In the genomic region with DNA sequence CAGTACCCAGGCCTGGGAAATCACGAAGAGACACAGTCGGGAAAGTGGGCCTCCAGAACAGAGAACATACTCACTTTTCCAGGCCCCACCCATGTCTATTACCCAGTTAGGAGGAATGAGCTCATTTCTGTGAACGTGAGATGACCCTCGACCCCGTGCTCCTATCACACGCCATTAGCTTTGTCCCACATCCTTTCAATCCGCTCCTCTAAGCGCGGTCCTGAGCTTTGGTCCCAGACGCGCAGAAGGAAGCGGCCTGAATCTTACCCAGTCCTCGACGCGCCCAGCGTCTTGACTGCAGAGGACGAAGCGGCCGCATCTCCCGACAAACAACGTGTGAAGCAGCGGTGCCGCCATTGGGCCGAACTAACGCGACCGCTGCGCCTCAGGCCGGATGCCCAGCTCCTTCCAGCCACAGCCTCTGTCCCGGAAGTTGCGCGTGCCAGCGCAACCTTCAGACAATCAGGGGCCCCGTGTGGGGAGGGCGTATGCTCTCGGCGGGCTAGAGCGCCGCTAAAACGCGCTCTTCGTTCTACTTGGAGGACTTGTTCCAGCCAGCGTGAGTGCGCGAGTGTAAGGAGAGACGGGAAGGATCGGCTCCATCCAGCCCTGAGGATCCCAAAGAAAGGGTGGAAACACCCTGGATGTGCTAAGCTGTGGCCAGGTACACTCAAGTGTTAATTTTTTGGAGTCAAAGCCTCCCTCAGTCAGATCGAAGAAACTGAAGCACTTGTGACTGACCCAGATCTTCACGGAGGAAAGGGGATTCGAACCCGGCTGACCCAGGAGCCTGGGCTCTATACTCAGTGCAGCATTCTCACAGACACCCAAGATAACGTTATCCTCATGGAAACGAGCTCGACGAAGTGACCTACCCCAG, we compare ENCODE assay signal across 1 cellular context.
A peak's percentile ranks its signal among the peaks of the same experiment; 100 is the strongest.
TF ChIP-seq lines count a peak whose summit lies in the region.

No MANE protein-coding gene starts in this region.

TF ChIP-seq in H1, 55 proteins besides CTCF, POLR2A, EP300 and RAD21:
- TF ChIP-seq TBP (IDR thresholded peaks at IDR 0.05; ENCODE audit: low read depth, low read length): peak; percentile 91
- TF ChIP-seq, protein P1, sequence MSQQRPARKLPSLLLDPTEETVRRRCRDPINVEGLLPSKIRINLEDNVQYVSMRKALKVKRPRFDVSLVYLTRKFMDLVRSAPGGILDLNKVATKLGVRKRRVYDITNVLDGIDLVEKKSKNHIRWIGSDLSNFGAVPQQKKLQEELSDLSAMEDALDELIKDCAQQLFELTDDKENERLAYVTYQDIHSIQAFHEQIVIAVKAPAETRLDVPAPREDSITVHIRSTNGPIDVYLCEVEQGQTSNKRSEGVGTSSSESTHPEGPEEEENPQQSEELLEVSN (IDR thresholded peaks at IDR 0.05): peak; percentile 69; the same call in 1 of the 2 replicates
- TF ChIP-seq PHF8 (conservative IDR thresholded peaks at IDR 0.05; ENCODE audit: low read depth, low read length): peak; percentile 85; the same call in 1 of the 2 replicates
- TF ChIP-seq YY1 (IDR thresholded peaks at IDR 0.05; ENCODE audit: low read depth, low read length): peak; percentile 87
- TF ChIP-seq SP2 (IDR thresholded peaks at IDR 0.05; ENCODE audit: low read length): peak; percentile 58
- peak; percentile 38 for TF ChIP-seq TAF7 (optimal IDR thresholded peaks at IDR 0.05; ENCODE audit: borderline replicate concordance, low read depth, low read length)
- TF ChIP-seq ASH2L (IDR thresholded peaks at IDR 0.05; ENCODE audit: low read length): peak; percentile 54
- 0 out of 4 replicates have a peak, but pooled peaks of 1 of the 2 experiments have one; percentile 70 for TF ChIP-seq SIN3A (conservative IDR thresholded peaks at IDR 0.05 in 1 of 2, IDR thresholded peaks at IDR 0.05 in 1 of 2; ENCODE audit: low read depth in 1 of 2, low read length in 2 of 2)
- TF ChIP-seq JUND (IDR thresholded peaks at IDR 0.05; ENCODE audit: low read length): peak; percentile 16; the same call in 1 of the 2 replicates
- 0 out of 2 replicates have a peak, but pooled peaks have one; percentile 36 for TF ChIP-seq RBBP5 (IDR thresholded peaks at IDR 0.05; ENCODE audit: borderline replicate concordance, low read depth, low read length)
- TF ChIP-seq TAF1 (IDR thresholded peaks at IDR 0.05; ENCODE audit: low read depth, low read length): peak; percentile 93
- peak; percentile 91 for TF ChIP-seq POLR2AphosphoS5 (IDR thresholded peaks at IDR 0.05; ENCODE audit: low read depth, low read length)
- TF ChIP-seq, protein P2, sequence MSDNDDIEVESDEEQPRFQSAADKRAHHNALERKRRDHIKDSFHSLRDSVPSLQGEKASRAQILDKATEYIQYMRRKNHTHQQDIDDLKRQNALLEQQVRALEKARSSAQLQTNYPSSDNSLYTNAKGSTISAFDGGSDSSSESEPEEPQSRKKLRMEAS (IDR thresholded peaks at IDR 0.05): peak; percentile 76
- 0 out of 2 replicates have a peak, but pooled peaks have one; percentile 49 for TF ChIP-seq CREB1 (IDR thresholded peaks at IDR 0.05)
